Comparison of ENCODE assay signal across 8 cellular contexts in the genomic region with DNA sequence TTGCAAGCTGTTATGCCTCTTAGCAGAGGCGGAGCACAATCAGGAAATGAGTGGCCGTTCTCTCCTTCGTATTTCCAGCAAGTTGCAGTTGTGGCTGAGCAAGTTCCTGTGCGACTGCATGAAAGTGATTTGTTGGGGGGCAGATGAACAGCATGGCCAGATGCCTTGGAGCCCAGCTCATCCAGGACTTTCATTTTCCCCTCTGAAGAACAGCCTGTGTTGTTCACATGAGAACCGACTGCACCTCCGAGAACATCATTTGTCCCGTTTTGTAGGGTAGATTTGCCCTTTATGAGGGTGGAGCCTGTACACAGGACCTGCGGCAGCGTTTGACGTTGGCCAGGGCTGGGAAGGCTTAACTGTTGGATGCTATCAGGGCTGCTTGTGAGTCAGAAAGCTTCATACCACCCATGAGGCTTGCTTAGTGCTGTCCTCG. TPM values are rescaled to one million over a fixed set of nuclear protein-coding genes. Genes with fewer than 3 reads are reported as not detected.
DNase-seq lines count a peak whose midpoint lies in the region; ATAC-seq and TF ChIP-seq lines count a peak whose summit lies in the region.

No MANE protein-coding gene starts in this region.

- H3K36me3 ChIP-seq in osteoblast (ENCODE audit: insufficient read depth, low read length) = peaks cover 11% of the 10 kb centered on the region

- peaks cover 80% of the 10 kb centered on the region for H4K20me1 ChIP-seq in osteoblast (ENCODE audit: insufficient read depth, low read length)

- DNase-seq in HFF-Myc (ENCODE audit: extremely low read depth, low read depth) (no peak), osteoblast (ENCODE audit: insufficient read length, low spot score, missing footprints) (peak; percentile 93), iPS-NIHi11 (ENCODE audit: low spot score) (no peak), NCI-H1436 (lab: John Stamatoyannopoulos, UW) (no peak), COLO829 (ENCODE audit: low spot score) (no peak)
- DNase-seq in activated CD4-positive, alpha-beta T cell treated with anti-CD3 and anti-CD28 coated beads, Interleukin-2, amount 50 U/mL, for 4 hours = peak; percentile 48 to 56
- peak; percentile 51 for DNase-seq in effector CD4-positive, alpha-beta T cell

- no peak for ATAC-seq in GM18868 (IDR thresholded peaks at IDR 0.05; ENCODE audit: unreplicated experiment)

- H3K9me3 ChIP-seq in osteoblast (ENCODE audit: low read depth, low read length) = no peaks in the 10 kb centered on the region

- H3K4me2 ChIP-seq in osteoblast (ENCODE audit: insufficient read depth, low read length) = peak overlapping the region; percentile 94

- H3K4me3 ChIP-seq in HFF-Myc (replicated peaks; ENCODE audit: low read depth, low read length) = peak overlapping the region; percentile 73
- peak overlapping the region; percentile 55 for H3K4me3 ChIP-seq in osteoblast (ENCODE audit: insufficient read depth, low read length)

- peak overlapping the region; percentile 63 for H2AFZ ChIP-seq in osteoblast (ENCODE audit: low read length)

- H3K27ac ChIP-seq in osteoblast (ENCODE audit: low read depth, low read length) = peak overlapping the region; percentile 74

- no peaks in the 10 kb centered on the region for H3K27me3 ChIP-seq in osteoblast (ENCODE audit: insufficient read depth, low read length)

- peaks cover 91% of the 10 kb centered on the region for H3K79me2 ChIP-seq in osteoblast (ENCODE audit: insufficient read depth, low read length)

- H3K4me1 ChIP-seq in osteoblast (ENCODE audit: insufficient read depth, low read length) = peaks cover 66% of the 10 kb centered on the region

- TF ChIP-seq CTCF in HFF-Myc (IDR thresholded peaks at IDR 0.05; ENCODE audit: low read depth, low read length, missing control alignments) (no peak), osteoblast (IDR thresholded peaks at IDR 0.05; ENCODE audit: extremely low read depth, low read depth, low read length) (no peak)

RNA-seq across cellular contexts. Expression of a gene that starts 4.4 kb away (rescaled TPM):
- 12.7 TPM in 2 replicates for total RNA-seq in osteoblast

RNA-seq across cellular contexts. Expression of a gene that starts 58.8 kb away (rescaled TPM):
- total RNA-seq in osteoblast = 53.6 TPM in 2 replicates

Comparison
In these comparisons a context has a peak if more than half of its experiments do, and no peak if none do; other contexts are left out.
1. DNase-seq: peak in activated CD4-positive, alpha-beta T cell treated with anti-CD3 and anti-CD28 coated beads, Interleukin-2, amount 50 U/mL, for 4 hours (2 of 2), effector CD4-positive, alpha-beta T cell (single experiment) and osteoblast (single experiment); none in HFF-Myc (single experiment), iPS-NIHi11 (single experiment), NCI-H1436 (single experiment) and COLO829 (single experiment).